ENCODE assay signal across 8 cellular contexts in the genomic region with DNA sequence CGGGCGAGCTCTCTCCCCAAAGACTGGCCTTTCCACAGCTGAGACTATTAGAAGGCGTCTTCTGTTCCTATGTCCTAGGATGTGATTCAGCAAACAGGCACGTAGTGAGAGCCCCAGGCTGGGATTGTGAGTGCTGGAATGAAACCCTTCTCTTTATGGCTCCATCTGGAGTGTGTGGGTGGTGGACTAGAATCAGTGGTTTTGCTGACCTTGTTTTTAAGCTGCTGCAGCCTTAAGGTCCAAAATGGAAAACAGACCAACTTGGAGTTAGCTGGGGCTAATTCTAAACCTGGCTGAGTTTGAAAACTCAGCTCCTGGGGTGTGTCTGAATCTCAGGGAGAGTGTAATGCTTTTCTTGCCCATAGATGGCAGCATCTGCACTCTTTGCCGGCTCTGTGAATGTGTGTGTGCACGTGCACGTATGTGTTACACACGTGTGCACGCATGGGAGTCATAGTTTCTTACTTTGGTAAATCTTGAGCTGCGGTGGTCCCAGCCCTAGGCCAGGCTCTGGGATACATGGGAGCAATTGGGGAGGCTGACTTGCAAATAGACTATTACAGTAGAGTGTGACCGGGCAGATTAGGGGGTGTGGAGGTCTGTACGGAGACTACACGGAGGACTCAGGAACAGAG. TPM values are rescaled to one million over a fixed set of nuclear protein-coding genes. Genes with fewer than 3 reads are reported as not detected.
DNase-seq lines count a peak whose midpoint lies in the region; ATAC-seq, FAIRE-seq and TF ChIP-seq lines count a peak whose summit lies in the region.

No MANE protein-coding gene starts in this region.

- 52% methylated on average over 13 of the region's 13 CpGs; no CpG with 5 or more reads in 1 of the 2 experiments for WGBS in H1 (ENCODE audit: extremely low coverage in 1 of 2, insufficient coverage in 1 of 2, insufficient read length in 1 of 2, insufficient replicate concordance in 2 of 2, low coverage in 1 of 2, low lambda C conversion rate in 2 of 2, missing lambda C conversion rate in 1 of 2), 2 experiments
- 21% methylated on average over 13 of the region's 13 CpGs for WGBS in mesenchymal stem cell

- H2BK5ac ChIP-seq in H1 (ENCODE audit: low read depth, low read length) (peak overlapping the region; percentile 16; the same call in 1 of the 2 replicates), mesenchymal stem cell (ENCODE audit: low read depth, low read length, poor library complexity, severe bottlenecking) (peak overlapping the region; percentile 95)

- peaks cover 6 to 46% (median 38%) of the 10 kb centered on the region in 4 experiments for H3K27me3 ChIP-seq in H1 (replicated peaks in 1 of 4; ENCODE audit: control insufficient read depth in 3 of 4, extremely low read depth in 1 of 4, insufficient read depth in 3 of 4, low read length in 3 of 4)
- no peaks in the 10 kb centered on the region for H3K27me3 ChIP-seq in mesenchymal stem cell (ENCODE audit: control insufficient read depth in 1 of 2, insufficient read depth in 1 of 2, low read length in 2 of 2)
- H3K27me3 ChIP-seq in stomach smooth muscle (ENCODE audit: control insufficient read depth in 1 of 2, insufficient read depth in 2 of 2, low read length in 2 of 2), result no peaks in the 10 kb centered on the region

- no peak for TF ChIP-seq EP300 in H1 (IDR thresholded peaks at IDR 0.05; ENCODE audit: borderline replicate concordance in 1 of 2, low read depth in 2 of 2, low read length in 2 of 2)

- no peak overlapping the region for H3K14ac ChIP-seq in H1 (ENCODE audit: insufficient read length)
- H3K14ac ChIP-seq in mesenchymal stem cell (ENCODE audit: low read length in 2 of 2), result peak overlapping the region in 1 of 2 experiments; percentile 86

- H4K8ac ChIP-seq in H1 (ENCODE audit: extremely low read depth, insufficient read depth, low read length), result no peak overlapping the region
- H4K8ac ChIP-seq in mesenchymal stem cell (ENCODE audit: low read length), result peak overlapping the region; percentile 71

- H3K27ac ChIP-seq in H1 (ENCODE audit: low read depth, low read length) (no peak overlapping the region), mesenchymal stem cell (ENCODE audit: low read length, poor library complexity, severe bottlenecking) (peak overlapping the region; percentile 86), stomach smooth muscle (ENCODE audit: low read length) (peak overlapping the region; percentile 100)

- H3K36me3 ChIP-seq in H1 (ENCODE audit: control insufficient read depth in 2 of 4, insufficient read depth in 4 of 4, low read length in 3 of 4) (no peaks in the 10 kb centered on the region), mesenchymal stem cell (ENCODE audit: control insufficient read depth in 1 of 2, insufficient read depth in 2 of 2, low read depth in 1 of 2, low read length in 2 of 2) (peaks cover 20% of the 10 kb centered on the region in 2 experiments), stomach smooth muscle (ENCODE audit: control insufficient read depth in 2 of 2, insufficient read depth in 2 of 2, low read length in 2 of 2) (peaks cover 0 to 2% of the 10 kb centered on the region in 2 donors)

- peak overlapping the region; percentile 63; the same call in 1 of the 2 replicates for H3K18ac ChIP-seq in H1 (ENCODE audit: extremely low read depth, low read length)
- peak overlapping the region; percentile 79 to 88 for H3K18ac ChIP-seq in mesenchymal stem cell (ENCODE audit: low read depth in 1 of 2, low read length in 2 of 2)

- peak; percentile 73 to 78 for TF ChIP-seq RAD21 in H1 (IDR thresholded peaks at IDR 0.05 in 1 of 2, conservative IDR thresholded peaks at IDR 0.05 in 1 of 2; ENCODE audit: low read depth in 2 of 2, low read length in 2 of 2)

- H3K23me2 ChIP-seq in H1 (ENCODE audit: low read depth, low read length), result no peaks in the 10 kb centered on the region

- H3K4me1 ChIP-seq in H1 (replicated peaks in 1 of 4; ENCODE audit: control insufficient read depth in 3 of 4, insufficient read depth in 4 of 4, low read length in 3 of 4), result peaks cover 0 to 5% (median 2%) of the 10 kb centered on the region in 4 experiments; a peak in 3 of 7 replicates
- H3K4me1 ChIP-seq in mesenchymal stem cell (ENCODE audit: control insufficient read depth, insufficient read depth, low read depth, low read length), result peaks cover 40% of the 10 kb centered on the region
- peaks cover 87% of the 10 kb centered on the region for H3K4me1 ChIP-seq in stomach smooth muscle (ENCODE audit: control insufficient read depth, insufficient read depth, low read length)

- no peak for ATAC-seq in GM21723 (IDR thresholded peaks at IDR 0.05; ENCODE audit: unreplicated experiment)

- no peak for FAIRE-seq in H1 (lab: Jason Lieb, UNC)

- H3K9me3 ChIP-seq in H1 (ENCODE audit: insufficient read depth in 2 of 2, low read depth in 1 of 2, low read length in 1 of 2), result no peaks in the 10 kb centered on the region
- H3K9me3 ChIP-seq in mesenchymal stem cell (ENCODE audit: control insufficient read depth, low read length), result no peaks in the 10 kb centered on the region
- no peaks in the 10 kb centered on the region for H3K9me3 ChIP-seq in stomach smooth muscle (ENCODE audit: control insufficient read depth in 2 of 2, low read length in 2 of 2)

- H2AFZ ChIP-seq in H1 (ENCODE audit: low read length), result no peak overlapping the region
- H2AFZ ChIP-seq in mesenchymal stem cell (ENCODE audit: low read depth, low read length), result no peak overlapping the region

- DNase-seq in AG04449 (ENCODE audit: low read depth, low spot score) (peak; percentile 99), GM12864 (ENCODE audit: low read depth) (peak; percentile 13), UCSD-AML1 (lab: John Stamatoyannopoulos, UW; ENCODE audit: unreplicated experiment) (peak; percentile 53), H1 (ENCODE audit: low read depth in 1 of 2, low spot score in 2 of 2) (no peak), mesenchymal stem cell (peak; percentile 98)

- TF ChIP-seq CTCF in AG04449 (IDR thresholded peaks at IDR 0.05; ENCODE audit: insufficient read depth, low read length, missing control alignments) (peak; percentile 61), GM12864 (IDR thresholded peaks at IDR 0.05; ENCODE audit: low read depth, low read length, missing control alignments) (peak; percentile 84), LNCAP (IDR thresholded peaks at IDR 0.05) (peak; percentile 81), H1 (IDR thresholded peaks at IDR 0.05; ENCODE audit: control extremely low read depth in 1 of 3, insufficient read depth in 1 of 3, low read depth in 1 of 3, low read length in 3 of 3) (peak; percentile 64 to 84 (median 66))

- no peak overlapping the region for H3K23ac ChIP-seq in H1 (ENCODE audit: insufficient read length)
- no peak overlapping the region for H3K23ac ChIP-seq in mesenchymal stem cell (ENCODE audit: low read length in 2 of 2)

- no peaks in the 10 kb centered on the region for H3K79me1 ChIP-seq in H1 (ENCODE audit: low read depth, low read length)
- H3K79me1 ChIP-seq in mesenchymal stem cell (replicated peaks; ENCODE audit: low read length, poor library complexity, severe bottlenecking), result peaks cover 11% of the 10 kb centered on the region

- CTCF ChIA-PET in AG04449 (lab: Yijun Ruan, JAX) (interaction anchor here (0.6 to 2.7 kb wide), 38 partner anchors 10 to 125 kb away, joined by 3 to 48 read pairs (median 5); a partner anchor contains a TSS), H1 (lab: Charles Lee; ENCODE audit: partially characterized antibody) (interaction anchor here (0.7 to 2.7 kb wide), 47 partner anchors 9 to 704 kb away, joined by 3 to 53 read pairs (median 4); a partner anchor contains a TSS)

- H3K4me3 ChIP-seq in AG04449 (ENCODE audit: low read depth, low read length) (peak overlapping the region; percentile 38), GM12864 (ENCODE audit: low read depth, low read length) (no peak overlapping the region), H1 (ENCODE audit: extremely low read depth in 1 of 4, insufficient read depth in 2 of 4, low read depth in 3 of 4, low read length in 4 of 4) (no peak overlapping the region), mesenchymal stem cell (ENCODE audit: insufficient read depth in 1 of 2, low read depth in 1 of 2, low read length in 2 of 2) (peak overlapping the region in 1 of 2 experiments; percentile 15), stomach smooth muscle (ENCODE audit: low read length in 2 of 2) (peak overlapping the region; percentile 54 to 57)

- H2AK5ac ChIP-seq in H1 (ENCODE audit: low read depth, low read length) (no peak overlapping the region), mesenchymal stem cell (ENCODE audit: low read length, severe bottlenecking) (peak overlapping the region; percentile 71)

- H3K4me2 ChIP-seq in H1 (ENCODE audit: insufficient read depth in 1 of 2, low read depth in 2 of 2, low read length in 2 of 2) (no peak overlapping the region), mesenchymal stem cell (ENCODE audit: low read length, poor library complexity, severe bottlenecking) (peak overlapping the region; percentile 11)

- no peak for TF ChIP-seq POLR2A in H1 (IDR thresholded peaks at IDR 0.05; ENCODE audit: control extremely low read depth in 1 of 2, low read depth in 2 of 2, low read length in 2 of 2)

- H2BK120ac ChIP-seq in H1 (replicated peaks; ENCODE audit: low read depth, low read length) (no peak overlapping the region), mesenchymal stem cell (ENCODE audit: low read depth, low read length) (peak overlapping the region; percentile 92)

- no peak overlapping the region for H4K5ac ChIP-seq in H1 (ENCODE audit: insufficient read length, low read depth, low read length)

- H3K4ac ChIP-seq in H1 (replicated peaks; ENCODE audit: insufficient read length, low read depth, low read length) (no peak overlapping the region), mesenchymal stem cell (ENCODE audit: low read depth in 1 of 2, low read length in 2 of 2) (peak overlapping the region in 1 of 2 experiments; percentile 88)

- H3K9ac ChIP-seq in H1 (replicated peaks in 1 of 4; ENCODE audit: extremely low read depth in 1 of 4, low read depth in 3 of 4, low read length in 3 of 4) (no peak overlapping the region), mesenchymal stem cell (ENCODE audit: low read length) (peak overlapping the region; percentile 81), stomach smooth muscle (ENCODE audit: low read length in 2 of 2) (peak overlapping the region; percentile 58 to 68)

- H3K79me2 ChIP-seq in H1 (ENCODE audit: control insufficient read depth in 1 of 2, insufficient read depth in 2 of 2, low read length in 2 of 2), result no peaks in the 10 kb centered on the region

- no peak overlapping the region for H4K91ac ChIP-seq in H1 (replicated peaks; ENCODE audit: insufficient read length, low read length)
- peak overlapping the region; percentile 62 for H4K91ac ChIP-seq in mesenchymal stem cell (ENCODE audit: low read length)

- H2BK12ac ChIP-seq in H1 (ENCODE audit: low read depth, low read length) (0 out of 2 replicates have a peak overlapping the region, but pooled peaks have one; percentile 30), mesenchymal stem cell (ENCODE audit: low read length in 2 of 2) (peak overlapping the region; percentile 44 to 94)

- no peak overlapping the region for H3K56ac ChIP-seq in H1 (replicated peaks; ENCODE audit: insufficient read length, low read depth, low read length)

- peaks cover 2 to 10% of the 10 kb centered on the region in 2 experiments for H4K20me1 ChIP-seq in H1 (replicated peaks in 1 of 2; ENCODE audit: control insufficient read depth in 1 of 2, insufficient read depth in 2 of 2, low read length in 2 of 2)

- POLR2A ChIA-PET in AG04449 (lab: Yijun Ruan, JAX) (interaction anchor here (0.6 to 2.2 kb wide), 12 partner anchors 9 to 1274 kb away, joined by 3 to 60 read pairs (median 4); a partner anchor contains a TSS), H1 (lab: Charles Lee; ENCODE audit: partially characterized antibody) (interaction anchor here (2.1 kb wide), 1 partner anchor 9 kb away, joined by 6 read pairs; no protein-coding TSS in a partner anchor)

- no peak overlapping the region for H2BK15ac ChIP-seq in H1 (ENCODE audit: low read length)
- peak overlapping the region; percentile 49 for H2BK15ac ChIP-seq in mesenchymal stem cell (ENCODE audit: low read depth, poor library complexity, severe bottlenecking)

- no peak overlapping the region for H2BK20ac ChIP-seq in H1 (ENCODE audit: low read length)

RNA-seq across cellular contexts. Expression of a gene that starts 10.7 kb away (rescaled TPM):
- 49.7 and 52.3 TPM in 2 replicates for total RNA-seq in H1 (2021; fragmentation: NEBNext Ultra II Directional; extraction: Animal tissue kit (Norgen Biotek cat#: 25700))
- polyA plus RNA-seq in H1 (2011; rRNA removed), result 94.5 and 107 TPM in 2 replicates
- polyA plus RNA-seq in H1 (2011; cell fraction: cytosol; rRNA removed), result 101 TPM
- 135 TPM for polyA plus RNA-seq in H1 (2011; cell fraction: nucleus; rRNA removed)
- 54.3 to 109 TPM (median 91.7 TPM) in 4 replicates for polyA plus RNA-seq in H1 (2012, experiment 1 of 2)
- 62.4 TPM for polyA plus RNA-seq in H1 (2012, experiment 2 of 2)
- polyA plus RNA-seq in H1 (2013, experiment 1 of 2), result 15.2 TPM
- polyA plus RNA-seq in H1 (2013, experiment 2 of 2), result 14.2 TPM
- 113 and 127 TPM in 2 replicates for polyA minus RNA-seq in H1 (2011; rRNA and poly(A)+ RNA removed)
- polyA minus RNA-seq in H1 (2011; cell fraction: cytosol; rRNA and poly(A)+ RNA removed), result 70.7 TPM
- 53.4 TPM for polyA minus RNA-seq in H1 (2011; cell fraction: nucleus; rRNA and poly(A)+ RNA removed)
- 196 TPM for polyA plus RNA-seq in mesenchymal stem cell (2013, experiment 1 of 2)
- 192 TPM for polyA plus RNA-seq in mesenchymal stem cell (2013, experiment 2 of 2)

Comparison
In these comparisons a context has a peak if more than half of its experiments do, and no peak if none do; other contexts are left out.
1. DNase-seq: peak in AG04449 (single experiment), GM12864 (single experiment), UCSD-AML1 (single experiment) and mesenchymal stem cell (single experiment); none in H1 (0 of 2).
2. H3K4me3 ChIP-seq: peak in AG04449 (single experiment) and stomach smooth muscle (2 of 2); none in GM12864 (single experiment) and H1 (0 of 4).
3. H3K9ac ChIP-seq: peak in mesenchymal stem cell (single experiment) and stomach smooth muscle (2 of 2); none in H1 (0 of 4).
4. Peak in every context shown above with its lines, with median percentiles within 50 percentile points of each other: CTCF ChIP-seq.